ENCODE assay signal across 8 cellular contexts in the genomic region with DNA sequence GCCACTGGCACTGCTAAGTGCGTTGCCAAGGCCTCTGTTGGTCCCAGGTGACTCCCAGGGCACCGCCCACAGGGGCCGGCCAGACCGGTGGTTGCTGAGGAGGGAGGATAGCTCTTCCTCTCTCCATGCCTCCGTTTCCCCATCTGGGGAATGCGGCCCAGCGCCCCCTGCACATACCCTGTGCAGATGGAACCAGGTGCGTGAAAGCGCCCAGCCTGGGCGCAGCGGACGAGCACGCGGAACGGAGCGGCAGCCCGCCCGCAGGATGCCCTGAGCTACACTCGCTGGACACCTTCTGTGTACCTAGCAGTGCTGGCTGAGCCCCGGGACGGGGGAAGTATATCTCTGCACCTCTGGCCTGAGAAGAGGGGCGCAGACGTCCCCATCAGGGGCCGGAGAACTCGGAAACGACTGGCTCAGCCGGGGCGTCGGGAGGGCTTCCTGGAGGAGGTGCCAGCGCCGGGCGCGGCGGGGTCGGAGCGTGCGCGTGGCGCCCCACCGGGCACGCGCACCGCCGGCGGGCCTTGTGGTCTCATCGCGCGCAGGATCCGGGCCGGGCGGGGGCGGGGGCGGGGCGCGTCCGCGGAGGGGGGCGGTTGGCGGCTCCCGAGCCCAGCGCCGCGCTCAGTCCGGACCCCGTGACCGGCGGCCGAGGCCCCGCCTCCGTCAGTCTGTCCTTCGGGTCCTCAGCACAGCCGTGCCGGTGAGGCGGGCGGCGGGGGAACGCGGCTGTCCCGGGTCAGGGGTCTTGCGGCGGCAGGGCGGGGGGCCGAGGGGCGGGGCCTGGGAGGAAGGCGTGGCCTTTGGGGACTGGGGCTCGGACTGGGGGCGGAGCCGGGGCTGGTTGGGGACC. TPM values are rescaled to one million over a fixed set of nuclear protein-coding genes. Genes with fewer than 3 reads are reported as not detected.
DNase-seq lines count a peak whose midpoint lies in the region; ATAC-seq, FAIRE-seq and TF ChIP-seq lines count a peak whose summit lies in the region.
"Had no signal": no experiment of that assay in that cellular context is flagged by ENCODE, and none has a peak within 500 bp of the region (broad histone marks: within the 10 kb centered on the region; RNA-seq: fewer than 3 reads in every experiment).

A gene (minus strand): TSS at position 6 of the 853 bp plus-strand sequence. CDS start 76 bp downstream, outside the sequence.
A gene with protein sequence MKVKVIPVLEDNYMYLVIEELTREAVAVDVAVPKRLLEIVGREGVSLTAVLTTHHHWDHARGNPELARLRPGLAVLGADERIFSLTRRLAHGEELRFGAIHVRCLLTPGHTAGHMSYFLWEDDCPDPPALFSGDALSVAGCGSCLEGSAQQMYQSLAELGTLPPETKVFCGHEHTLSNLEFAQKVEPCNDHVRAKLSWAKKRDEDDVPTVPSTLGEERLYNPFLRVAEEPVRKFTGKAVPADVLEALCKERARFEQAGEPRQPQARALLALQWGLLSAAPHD (plus strand): TSS at position 669 of the 853 bp plus-strand sequence. CDS start 404 bp downstream, outside the sequence.

- H3K9me3 ChIP-seq in ectodermal cell (ENCODE audit: control insufficient read depth, low read length) (no peaks in the 10 kb centered on the region), mesenchymal stem cell (ENCODE audit: control insufficient read depth, low read length) (no peaks in the 10 kb centered on the region)

- H3K14ac ChIP-seq in mesenchymal stem cell (ENCODE audit: low read length in 2 of 2): peak within 1 kb of the TSS in 1 of 2 experiments; percentile 92

- H2BK12ac ChIP-seq in mesenchymal stem cell (ENCODE audit: low read length in 2 of 2): peak within 1 kb of the TSS in 1 of 2 experiments; percentile 90

- peak within 1 kb of the TSS; percentile 84 for H3K9ac ChIP-seq in mesenchymal stem cell (ENCODE audit: low read length)

- H3K4ac ChIP-seq in mesenchymal stem cell (ENCODE audit: low read depth in 1 of 2, low read length in 2 of 2): peak within 1 kb of the TSS; percentile 70 to 95

- peak; percentile 78 for DNase-seq in GM12891 (ENCODE audit: insufficient read length, low spot score)
- peak; percentile 44 for DNase-seq in LHCN-M2 (ENCODE audit: low read depth)
- peak; percentile 48 for DNase-seq in activated CD4-positive, alpha-beta T cell treated with anti-CD3 and anti-CD28 coated beads, Interleukin-2, amount 50 U/mL, for 1 hour
- peak; percentile 59 for DNase-seq in mesenchymal stem cell
- DNase-seq in stimulated activated effector memory CD8-positive, alpha-beta T cell treated with anti-CD3 and anti-CD28 coated beads, Interleukin-12 subunit alpha, Interleukin-12 subunit beta, amount 100 ng/mL, for 72 hours (ENCODE audit: low spot score in 2 of 2): peak; percentile 60 to 75
- DNase-seq in H54 (ENCODE audit: insufficient read length, low spot score): no peak

- peak within 1 kb of the TSS; percentile 67 for H4K91ac ChIP-seq in mesenchymal stem cell (ENCODE audit: low read length)

- peak within 1 kb of the TSS; percentile 57 for H2BK15ac ChIP-seq in mesenchymal stem cell (ENCODE audit: low read depth, poor library complexity, severe bottlenecking)

- FAIRE-seq in GM12891 (lab: Jason Lieb, UNC) (peak; percentile 95), H54 (lab: Jason Lieb, UNC) (no peak)
- FAIRE-seq: islet of Langerhans had no signal

- H3K79me1 ChIP-seq in mesenchymal stem cell (replicated peaks; ENCODE audit: low read length, poor library complexity, severe bottlenecking): peaks cover 2% of the 10 kb centered on the region

- peak within 1 kb of the TSS; percentile 71 to 98 for H3K18ac ChIP-seq in mesenchymal stem cell (ENCODE audit: low read depth in 1 of 2, low read length in 2 of 2)

- peak within 1 kb of the TSS; percentile 47 for H4K8ac ChIP-seq in mesenchymal stem cell (ENCODE audit: low read length)

- H3K4me3 ChIP-seq in ectodermal cell (ENCODE audit: insufficient read depth, low read depth, low read length) (peak within 1 kb of the TSS; percentile 49), mesenchymal stem cell (ENCODE audit: insufficient read depth in 1 of 2, low read depth in 1 of 2, low read length in 2 of 2) (peak within 1 kb of the TSS; percentile 56 to 82)

- H3K27me3 ChIP-seq in ectodermal cell (ENCODE audit: control insufficient read depth, insufficient read depth, low read length, poor library complexity, severe bottlenecking): peaks cover 35% of the 10 kb centered on the region
- peaks cover 0 to 19% of the 10 kb centered on the region in 2 experiments for H3K27me3 ChIP-seq in mesenchymal stem cell (ENCODE audit: control insufficient read depth in 1 of 2, insufficient read depth in 1 of 2, low read length in 2 of 2)

- peak within 1 kb of the TSS; percentile 65 for H3K4me3 Mint-ChIP-seq in stimulated activated effector memory CD8-positive, alpha-beta T cell treated with anti-CD3 and anti-CD28 coated beads, Interleukin-12 subunit alpha, Interleukin-12 subunit beta, amount 100 ng/mL, for 72 hours

- ATAC-seq in stimulated activated effector memory CD8-positive, alpha-beta T cell treated with anti-CD3 and anti-CD28 coated beads, Interleukin-12 subunit alpha, Interleukin-12 subunit beta, amount 100 ng/mL, for 72 hours: peak; percentile 29

- H2BK5ac ChIP-seq in mesenchymal stem cell (ENCODE audit: low read depth, low read length, poor library complexity, severe bottlenecking): no peak within 1 kb of the TSS

- TF ChIP-seq POLR2A in GM12891 (IDR thresholded peaks at IDR 0.05; ENCODE audit: low read depth, low read length): no peak; the same call in 1 of the 2 replicates
- no peak for TF ChIP-seq POLR2A in H54 (IDR thresholded peaks at IDR 0.05; ENCODE audit: low read depth, low read length)

- H3K36me3 Mint-ChIP-seq in stimulated activated effector memory CD8-positive, alpha-beta T cell treated with anti-CD3 and anti-CD28 coated beads, Interleukin-12 subunit alpha, Interleukin-12 subunit beta, amount 100 ng/mL, for 72 hours: peaks cover 2% of the 10 kb centered on the region

- peak within 1 kb of the TSS; percentile 51 for H2AFZ ChIP-seq in mesenchymal stem cell (ENCODE audit: low read depth, low read length)

- H3K4me1 Mint-ChIP-seq in stimulated activated effector memory CD8-positive, alpha-beta T cell treated with anti-CD3 and anti-CD28 coated beads, Interleukin-12 subunit alpha, Interleukin-12 subunit beta, amount 100 ng/mL, for 72 hours: peaks cover 11% of the 10 kb centered on the region

- H3K27ac ChIP-seq in ectodermal cell (ENCODE audit: insufficient read depth, low read depth, low read length, poor library complexity, severe bottlenecking) (no peak within 1 kb of the TSS), mesenchymal stem cell (ENCODE audit: low read length, poor library complexity, severe bottlenecking) (no peak within 1 kb of the TSS)

- H3K4me1 ChIP-seq in ectodermal cell (ENCODE audit: control insufficient read depth, insufficient read depth, low read length): peaks cover 13% of the 10 kb centered on the region
- peaks cover 45% of the 10 kb centered on the region for H3K4me1 ChIP-seq in mesenchymal stem cell (ENCODE audit: control insufficient read depth, insufficient read depth, low read depth, low read length)

- H3K27ac Mint-ChIP-seq in stimulated activated effector memory CD8-positive, alpha-beta T cell treated with anti-CD3 and anti-CD28 coated beads, Interleukin-12 subunit alpha, Interleukin-12 subunit beta, amount 100 ng/mL, for 72 hours: no peak within 1 kb of the TSS

- peak within 1 kb of the TSS in 1 of 2 experiments; percentile 63 for H3K23ac ChIP-seq in mesenchymal stem cell (ENCODE audit: low read length in 2 of 2)

- peak within 1 kb of the TSS; percentile 93 for H3K4me2 ChIP-seq in mesenchymal stem cell (ENCODE audit: low read length, poor library complexity, severe bottlenecking)

- H2BK120ac ChIP-seq in mesenchymal stem cell (ENCODE audit: low read depth, low read length): peak within 1 kb of the TSS; percentile 68

- H2AK5ac ChIP-seq in mesenchymal stem cell (ENCODE audit: low read length, severe bottlenecking): no peak within 1 kb of the TSS

- H3K9me3 Mint-ChIP-seq in stimulated activated effector memory CD8-positive, alpha-beta T cell treated with anti-CD3 and anti-CD28 coated beads, Interleukin-12 subunit alpha, Interleukin-12 subunit beta, amount 100 ng/mL, for 72 hours: no peaks in the 10 kb centered on the region

- 3% methylated on average over 88 of the region's 88 CpGs for WGBS in ectodermal cell, 2 experiments
- 5% methylated on average over 50 of the region's 88 CpGs for WGBS in mesenchymal stem cell

- no peaks in the 10 kb centered on the region for H3K36me3 ChIP-seq in ectodermal cell (ENCODE audit: control insufficient read depth, insufficient read depth, low read length)
- H3K36me3 ChIP-seq in mesenchymal stem cell (ENCODE audit: control insufficient read depth in 1 of 2, insufficient read depth in 2 of 2, low read depth in 1 of 2, low read length in 2 of 2): peaks cover 3 to 49% of the 10 kb centered on the region in 2 experiments

TF ChIP-seq in GM12891, 5 proteins besides CTCF, POLR2A, EP300 and RAD21:
- TF ChIP-seq POU2F2 (IDR thresholded peaks at IDR 0.05; ENCODE audit: low read depth, low read length) (no peak), SPI1 (IDR thresholded peaks at IDR 0.05; ENCODE audit: low read depth, low read length) (no peak), TAF1 (IDR thresholded peaks at IDR 0.05; ENCODE audit: low read depth, low read length) (no peak), POLR2AphosphoS5 (IDR thresholded peaks at IDR 0.05; ENCODE audit: low read depth, low read length) (no peak), PAX5 (IDR thresholded peaks at IDR 0.05; ENCODE audit: insufficient read depth, low read length, severe bottlenecking) (no peak)
TF ChIP-seq in GM12891: peak in this region for 0.

RNA-seq across cellular contexts. Expression of the first gene that starts in this region (rescaled TPM):
- polyA plus RNA-seq in GM12891 (2012; ENCODE audit: low read depth, missing spikeins): 5.3 TPM
- total RNA-seq in LHCN-M2 (2014; rRNA removed): 5.1 and 7.0 TPM in 2 replicates
- 1.5 TPM for polyA plus RNA-seq in LHCN-M2 (2012)
- polyA plus RNA-seq in ectodermal cell (2013, experiment 1 of 4): 3.1 TPM
- polyA plus RNA-seq in ectodermal cell (2013, experiment 2 of 4): 2.6 TPM
- 2.1 TPM for polyA plus RNA-seq in ectodermal cell (2013, experiment 3 of 4)
- polyA plus RNA-seq in ectodermal cell (2013, experiment 4 of 4): 2.9 TPM
- 2.5 TPM for polyA plus RNA-seq in mesenchymal stem cell (2013, experiment 1 of 2)
- 2.1 TPM for polyA plus RNA-seq in mesenchymal stem cell (2013, experiment 2 of 2)

RNA-seq across cellular contexts. Expression of the second gene that starts in this region (rescaled TPM):
- 9.3 TPM for polyA plus RNA-seq in GM12891 (2012; ENCODE audit: low read depth, missing spikeins)
- total RNA-seq in LHCN-M2 (2014; rRNA removed): 10.7 and 19.2 TPM in 2 replicates
- polyA plus RNA-seq in LHCN-M2 (2012): 15.0 TPM
- 6.5 TPM for polyA plus RNA-seq in ectodermal cell (2013, experiment 1 of 4)
- 5.1 TPM for polyA plus RNA-seq in ectodermal cell (2013, experiment 2 of 4)
- 4.9 TPM for polyA plus RNA-seq in ectodermal cell (2013, experiment 3 of 4)
- 8.3 TPM for polyA plus RNA-seq in ectodermal cell (2013, experiment 4 of 4)
- polyA plus RNA-seq in mesenchymal stem cell (2013, experiment 1 of 2): 9.4 TPM
- 9.7 TPM for polyA plus RNA-seq in mesenchymal stem cell (2013, experiment 2 of 2)
